Comparison of ENCODE assay signal across 26 cellular contexts in the genomic region with DNA sequence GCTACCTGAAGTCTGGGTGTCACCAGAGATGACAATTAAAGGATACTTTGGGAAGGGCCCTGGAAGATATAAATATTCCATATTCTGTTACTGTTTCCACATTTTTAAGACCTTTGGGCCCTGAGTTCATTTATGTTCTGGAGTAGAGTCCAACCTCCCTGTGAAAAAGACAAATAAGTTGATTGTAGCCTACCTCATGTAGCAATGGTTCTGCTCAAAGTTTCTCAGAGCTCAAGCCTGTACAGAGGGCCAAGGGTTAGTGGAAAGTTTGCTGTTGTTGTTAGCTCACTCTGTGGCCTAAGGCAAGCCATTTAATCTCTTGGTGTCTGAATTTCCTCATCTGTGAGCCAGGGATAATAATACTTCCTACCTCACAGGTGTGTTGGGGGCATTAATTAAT.
DNase-seq lines count a peak whose midpoint lies in the region; ATAC-seq, FAIRE-seq and TF ChIP-seq lines count a peak whose summit lies in the region.
"Had no signal": no experiment of that assay in that cellular context is flagged by ENCODE, and none has a peak within 500 bp of the region (broad histone marks: within the 10 kb centered on the region; RNA-seq: fewer than 3 reads in every experiment).

No MANE protein-coding gene starts in this region.

- H3K9ac ChIP-seq in HepG2 (ENCODE audit: insufficient read depth, low read depth, low read length): no peak overlapping the region
- H3K9ac ChIP-seq: BLaER1 treated with 17β-estradiol and CSF1 and Interleukin-3, amounts not matched to agents 10 nM and 100 nM had no signal

- peaks cover 2% of the 10 kb centered on the region for H3K27me3 Mint-ChIP-seq in activated CD8-positive, alpha-beta T cell treated with anti-CD3 and anti-CD28 coated beads, Interleukin-2, amount 10 ng/mL, durations not matched to agents 7 days and 5 days (ENCODE audit: low read depth)
- H3K27me3 Mint-ChIP-seq: CD4-positive, alpha-beta T cell had no signal

- ATAC-seq in HepG2: peak; percentile 99
- no peak for ATAC-seq in right lobe of liver
- ATAC-seq in activated CD8-positive, alpha-beta T cell treated with anti-CD3 and anti-CD28 coated beads, Interleukin-2, amount 10 ng/mL, durations not matched to agents 7 days and 5 days: no peak
- ATAC-seq: CD8-positive, alpha-beta T cell; GM12878 had no signal

- no peaks in the 10 kb centered on the region for H3K9me3 Mint-ChIP-seq in activated CD8-positive, alpha-beta T cell treated with anti-CD3 and anti-CD28 coated beads, Interleukin-2, amount 10 ng/mL, durations not matched to agents 7 days and 5 days (ENCODE audit: insufficient read depth)

- H4K20me1 ChIP-seq in HepG2 (ENCODE audit: insufficient read depth, low read length) (no peaks in the 10 kb centered on the region), hepatocyte (ENCODE audit: insufficient read depth, poor library complexity, severe bottlenecking) (no peaks in the 10 kb centered on the region)
- H4K20me1 ChIP-seq: BLaER1 treated with 17β-estradiol and CSF1 and Interleukin-3, amounts not matched to agents 10 nM and 100 nM had no signal

- TF ChIP-seq POLR2A in HepG2 (IDR thresholded peaks at IDR 0.05; ENCODE audit: insufficient read depth in 1 of 2, low read depth in 2 of 2, low read length in 2 of 2): no peak
- TF ChIP-seq POLR2A in right lobe of liver (IDR thresholded peaks at IDR 0.05): no peak

- H3K4me3 Mint-ChIP-seq in activated CD8-positive, alpha-beta T cell treated with anti-CD3 and anti-CD28 coated beads, Interleukin-2, amount 10 ng/mL, durations not matched to agents 7 days and 5 days: no peak overlapping the region
- H3K4me3 Mint-ChIP-seq: B cell; CD4-positive, alpha-beta T cell; CD8-positive, alpha-beta T cell had no signal

- TF ChIP-seq RAD21 in HepG2 (CRISPR knock-in tag; IDR thresholded peaks at IDR 0.05): no peak

- no peaks in the 10 kb centered on the region for H3K4me1 Mint-ChIP-seq in activated CD8-positive, alpha-beta T cell treated with anti-CD3 and anti-CD28 coated beads, Interleukin-2, amount 10 ng/mL, durations not matched to agents 7 days and 5 days (ENCODE audit: low read depth)
- H3K4me1 Mint-ChIP-seq: B cell had no signal

- H3K4me1 ChIP-seq in HepG2 (ENCODE audit: insufficient read depth, low read length): peaks cover 70% of the 10 kb centered on the region
- no peaks in the 10 kb centered on the region for H3K4me1 ChIP-seq in right lobe of liver
- H3K4me1 ChIP-seq in hepatocyte (ENCODE audit: insufficient read depth): peaks cover 17% of the 10 kb centered on the region

- no peak for TF ChIP-seq CTCF in HepG2 (CRISPR knock-in tag; IDR thresholded peaks at IDR 0.05)
- TF ChIP-seq CTCF in right lobe of liver (IDR thresholded peaks at IDR 0.05): no peak
- no peak for TF ChIP-seq CTCF in hepatocyte (IDR thresholded peaks at IDR 0.05; ENCODE audit: poor library complexity)

- BruUV-seq in HepG2 (replicated peaks; lab: Mats Ljungman, UMichigan): no TSS peak

- POLR2A ChIA-PET in HepG2 (lab: Yijun Ruan, JAX): interaction anchor here (0.6 kb wide), 1 partner anchor 854 kb away, joined by 3 read pairs; no protein-coding TSS in a partner anchor
- POLR2A ChIA-PET in activated CD8-positive, alpha-beta T cell treated with anti-CD3 and anti-CD28 coated beads, Interleukin-2, amount 10 ng/mL, durations not matched to agents 7 days and 5 days (lab: Charles Lee): no interaction called here

- H3K27ac ChIP-seq in HepG2 (ENCODE audit: extremely low read length, insufficient read depth, low read length) (peak overlapping the region; percentile 75), right lobe of liver (no peak overlapping the region), hepatocyte (peak overlapping the region; percentile 15)
- H3K27ac ChIP-seq: BLaER1 treated with 17β-estradiol and CSF1 and Interleukin-3, amounts not matched to agents 10 nM and 100 nM; C4-2B had no signal

- H3K4me2 ChIP-seq in HepG2 (ENCODE audit: low read depth, low read length) (peak overlapping the region; percentile 34), hepatocyte (no peak overlapping the region)
- H3K4me2 ChIP-seq: BLaER1 treated with 17β-estradiol and CSF1 and Interleukin-3, amounts not matched to agents 10 nM and 100 nM had no signal

- H3K36me3 Mint-ChIP-seq in activated CD8-positive, alpha-beta T cell treated with anti-CD3 and anti-CD28 coated beads, Interleukin-2, amount 10 ng/mL, durations not matched to agents 7 days and 5 days (ENCODE audit: low read depth): no peaks in the 10 kb centered on the region
- H3K36me3 Mint-ChIP-seq: CD8-positive, alpha-beta T cell had no signal

- H3K27ac Mint-ChIP-seq in activated CD8-positive, alpha-beta T cell treated with anti-CD3 and anti-CD28 coated beads, Interleukin-2, amount 10 ng/mL, durations not matched to agents 7 days and 5 days: no peak overlapping the region
- H3K27ac Mint-ChIP-seq: B cell; CD4-positive, alpha-beta T cell; CD8-positive, alpha-beta T cell had no signal

- DNase-seq in HepG2 (ENCODE audit: low spot score) (peak; percentile 86), right lobe of liver (no peak), NCI-H69 (lab: John Stamatoyannopoulos, UW) (peak; percentile 30), hepatocyte (ENCODE audit: low spot score) (no peak), NCI-H1092 (lab: John Stamatoyannopoulos, UW) (no peak)
- DNase-seq in central memory CD4-positive, alpha-beta T cell: no peak
- DNase-seq in activated CD8-positive, alpha-beta T cell treated with anti-CD3 and anti-CD28 coated beads, Interleukin-2, amount 10 ng/mL, durations not matched to agents 7 days and 5 days: no peak
- DNase-seq: 8988T; AML-193; CD4-positive, alpha-beta T cell; CD8-positive, alpha-beta T cell; COR-L47; DMS 273 treated with DMSO at 0.1 percent for 48 hours; DMS153; DMS53; DMS79; DND-41; EL; GDM1 had no signal

- peak; percentile 72 for FAIRE-seq in HepG2 (lab: Jason Lieb, UNC)
- FAIRE-seq: A204.1, GM12878, GM12892, GM18507 had no signal

- CTCF ChIA-PET in HepG2 (lab: Yijun Ruan, JAX; ENCODE audit: low intra/inter-chr PET ratio, low total read pairs): no interaction called here
- CTCF ChIA-PET in activated CD8-positive, alpha-beta T cell treated with anti-CD3 and anti-CD28 coated beads, Interleukin-2, amount 10 ng/mL, durations not matched to agents 7 days and 5 days (lab: Charles Lee): no interaction called here

- intact Hi-C loops in HepG2 (cut with micrococcal nuclease; ENCODE audit: unreplicated experiment) (loop anchor here (10.0 kb wide), 2 partner anchors 177 to 507 kb away; no protein-coding TSS in a partner anchor), right lobe of liver (cut with DNase I) (no loop called here)

- H3K27me3 ChIP-seq in HepG2 (ENCODE audit: control insufficient read depth in 1 of 2, insufficient read depth in 2 of 2, low read length in 2 of 2) (no peaks in the 10 kb centered on the region), right lobe of liver (no peaks in the 10 kb centered on the region), hepatocyte (no peaks in the 10 kb centered on the region)
- H3K27me3 ChIP-seq: BLaER1 treated with 17β-estradiol and CSF1 and Interleukin-3, amounts not matched to agents 10 nM and 100 nM had no signal

- H3K36me3 ChIP-seq in HepG2 (replicated peaks in 1 of 2; ENCODE audit: control insufficient read depth in 1 of 2, insufficient read depth in 2 of 2, low read length in 2 of 2): no peaks in the 10 kb centered on the region
- H3K36me3 ChIP-seq in right lobe of liver: no peaks in the 10 kb centered on the region
- no peaks in the 10 kb centered on the region for H3K36me3 ChIP-seq in hepatocyte (replicated peaks; ENCODE audit: insufficient read depth, low read depth)
- H3K36me3 ChIP-seq: BLaER1 treated with 17β-estradiol and CSF1 and Interleukin-3, amounts not matched to agents 10 nM and 100 nM had no signal

- H3K4me3 ChIP-seq in HepG2 (replicated peaks in 1 of 3; ENCODE audit: insufficient read depth in 1 of 3, low read depth in 2 of 3, low read length in 3 of 3): no peak overlapping the region
- H3K4me3 ChIP-seq in right lobe of liver: no peak overlapping the region
- no peak overlapping the region for H3K4me3 ChIP-seq in hepatocyte
- H3K4me3 ChIP-seq: BLaER1 treated with 17β-estradiol and CSF1 and Interleukin-3, amounts not matched to agents 10 nM and 100 nM; GM12878 had no signal

- H3K9me3 ChIP-seq in HepG2 (ENCODE audit: low read length): no peaks in the 10 kb centered on the region
- no peaks in the 10 kb centered on the region for H3K9me3 ChIP-seq in right lobe of liver
- no peaks in the 10 kb centered on the region for H3K9me3 ChIP-seq in hepatocyte (ENCODE audit: low read depth)
- H3K9me3 ChIP-seq: BLaER1 treated with 17β-estradiol and CSF1 and Interleukin-3, amounts not matched to agents 10 nM and 100 nM had no signal

- no peaks in the 10 kb centered on the region for H3K79me2 ChIP-seq in HepG2 (ENCODE audit: insufficient read depth, low read length)
- H3K79me2 ChIP-seq in hepatocyte: no peaks in the 10 kb centered on the region

- H2AFZ ChIP-seq in HepG2 (ENCODE audit: low read length) (peak overlapping the region; percentile 4), hepatocyte (no peak overlapping the region)

- TF ChIP-seq EP300 in HepG2 (IDR thresholded peaks at IDR 0.05; ENCODE audit: low read depth in 2 of 2, low read length in 2 of 2) (peak in 1 of 2 experiments; percentile 78; a peak in 2 of 4 replicates), HepG2 (CRISPR knock-in tag; IDR thresholded peaks at IDR 0.05; ENCODE audit: borderline replicate concordance) (no peak)

- in situ Hi-C loops in HepG2 (cut with HindIII; ENCODE audit: extremely low pct_ligation_motif_present, low pct_unique_long_range_greater_than_20kb): no loop called here

- H3K9me2 ChIP-seq in hepatocyte (replicated peaks; ENCODE audit: insufficient read depth): no peaks in the 10 kb centered on the region

TF ChIP-seq in HepG2, 621 proteins besides CTCF, POLR2A, EP300 and RAD21 (continues in another document):
- TF ChIP-seq ZMYM3 (CRISPR knock-in tag; IDR thresholded peaks at IDR 0.05): peak; percentile 72
- TF ChIP-seq SOX6 (IDR thresholded peaks at IDR 0.05): no peak
- TF ChIP-seq SOX6 (CRISPR knock-in tag; IDR thresholded peaks at IDR 0.05): peak; percentile 67
- peak; percentile 36; the same call in 1 of the 2 replicates for TF ChIP-seq FOXO1 (CRISPR knock-in tag; IDR thresholded peaks at IDR 0.05)
- TF ChIP-seq MEIS1 (CRISPR knock-in tag; IDR thresholded peaks at IDR 0.05; ENCODE audit: borderline replicate concordance): no peak
- peak; percentile 48; the same call in 1 of the 2 replicates for TF ChIP-seq ZNF614 (CRISPR knock-in tag; IDR thresholded peaks at IDR 0.05; ENCODE audit: borderline replicate concordance)
- TF ChIP-seq ISL2 (CRISPR knock-in tag; IDR thresholded peaks at IDR 0.05): peak; percentile 60; the same call in 1 of the 2 replicates
- peak; percentile 22; the same call in 1 of the 2 replicates for TF ChIP-seq FOXJ3 (CRISPR knock-in tag; IDR thresholded peaks at IDR 0.05; ENCODE audit: borderline replicate concordance)
- peak; percentile 49; the same call in 1 of the 2 replicates for TF ChIP-seq NR2C2 (CRISPR knock-in tag; IDR thresholded peaks at IDR 0.05; ENCODE audit: borderline replicate concordance)
- TF ChIP-seq ZNF292 (CRISPR knock-in tag; IDR thresholded peaks at IDR 0.05; ENCODE audit: borderline replicate concordance, low read depth): peak; percentile 58; the same call in 1 of the 2 replicates
- TF ChIP-seq ARNTL (CRISPR knock-in tag; IDR thresholded peaks at IDR 0.05): 0 out of 2 replicates have a peak, but pooled peaks have one; percentile 26
- TF ChIP-seq GATAD2A (CRISPR knock-in tag; IDR thresholded peaks at IDR 0.05): peak; percentile 66

Comparison
In these comparisons a context has a peak if more than half of its experiments do, and no peak if none do; other contexts are left out.
1. DNase-seq: peak in HepG2 (single experiment) and NCI-H69 (single experiment); none in right lobe of liver (0 of 3), hepatocyte (single experiment), central memory CD4-positive, alpha-beta T cell (single experiment), activated CD8-positive, alpha-beta T cell treated with anti-CD3 and anti-CD28 coated beads, Interleukin-2, amount 10 ng/mL, durations not matched to agents 7 days and 5 days (single experiment) and NCI-H1092 (single experiment).
2. H3K27ac ChIP-seq: peak in HepG2 (single experiment) and hepatocyte (single experiment); none in right lobe of liver (0 of 3).